1 cellular context compared by ENCODE assay signal in genomic region chr17:47733414-47734288, GRCh38.
A peak's percentile ranks its signal among the peaks of the same experiment; 100 is the strongest.
TF ChIP-seq lines count a peak whose summit lies in the region.

No MANE protein-coding gene starts in this region.

TF ChIP-seq in WTC11, 78 proteins besides CTCF, POLR2A, EP300 and RAD21 (continued from another document):
- TF ChIP-seq, protein P1, sequence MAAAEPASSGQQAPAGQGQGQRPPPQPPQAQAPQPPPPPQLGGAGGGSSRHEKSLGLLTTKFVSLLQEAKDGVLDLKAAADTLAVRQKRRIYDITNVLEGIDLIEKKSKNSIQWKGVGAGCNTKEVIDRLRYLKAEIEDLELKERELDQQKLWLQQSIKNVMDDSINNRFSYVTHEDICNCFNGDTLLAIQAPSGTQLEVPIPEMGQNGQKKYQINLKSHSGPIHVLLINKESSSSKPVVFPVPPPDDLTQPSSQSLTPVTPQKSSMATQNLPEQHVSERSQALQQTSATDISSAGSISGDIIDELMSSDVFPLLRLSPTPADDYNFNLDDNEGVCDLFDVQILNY (CRISPR knock-in tag; IDR thresholded peaks at IDR 0.05) = no peak
- TF ChIP-seq ZNF671 (CRISPR knock-in tag; IDR thresholded peaks at IDR 0.05) (no peak), TCF7 (CRISPR knock-in tag; IDR thresholded peaks at IDR 0.05; ENCODE audit: low read depth) (no peak), ETV6 (CRISPR knock-in tag; IDR thresholded peaks at IDR 0.05) (no peak), CREM (CRISPR knock-in tag; IDR thresholded peaks at IDR 0.05) (no peak), ZNF423 (CRISPR knock-in tag; IDR thresholded peaks at IDR 0.05) (peak; percentile 34; the same call in 1 of the 2 replicates), ATF3 (CRISPR knock-in tag; conservative IDR thresholded peaks at IDR 0.05) (no peak), MLX (CRISPR knock-in tag; IDR thresholded peaks at IDR 0.05) (no peak), ZNF121 (CRISPR knock-in tag; IDR thresholded peaks at IDR 0.05) (0 out of 2 replicates have a peak, but pooled peaks have one; percentile 43), MYBL2 (CRISPR knock-in tag; IDR thresholded peaks at IDR 0.05) (no peak), KAT7 (CRISPR knock-in tag; IDR thresholded peaks at IDR 0.05; ENCODE audit: borderline replicate concordance) (no peak), SMAD3 (CRISPR knock-in tag; IDR thresholded peaks at IDR 0.05; ENCODE audit: borderline replicate concordance) (no peak), EMX1 (CRISPR knock-in tag; IDR thresholded peaks at IDR 0.05) (no peak), ESRRA (CRISPR knock-in tag; IDR thresholded peaks at IDR 0.05; ENCODE audit: borderline replicate concordance) (peak; percentile 44; the same call in 1 of the 2 replicates), JAZF1 (CRISPR knock-in tag; IDR thresholded peaks at IDR 0.05) (no peak), SMAD4 (CRISPR knock-in tag; IDR thresholded peaks at IDR 0.05) (no peak), ZNF263 (CRISPR knock-in tag; IDR thresholded peaks at IDR 0.05; ENCODE audit: low read depth) (no peak), ZNF219 (CRISPR knock-in tag; IDR thresholded peaks at IDR 0.05; ENCODE audit: borderline replicate concordance) (no peak), ERG (CRISPR knock-in tag; IDR thresholded peaks at IDR 0.05) (no peak)
- TF ChIP-seq, protein P2, sequence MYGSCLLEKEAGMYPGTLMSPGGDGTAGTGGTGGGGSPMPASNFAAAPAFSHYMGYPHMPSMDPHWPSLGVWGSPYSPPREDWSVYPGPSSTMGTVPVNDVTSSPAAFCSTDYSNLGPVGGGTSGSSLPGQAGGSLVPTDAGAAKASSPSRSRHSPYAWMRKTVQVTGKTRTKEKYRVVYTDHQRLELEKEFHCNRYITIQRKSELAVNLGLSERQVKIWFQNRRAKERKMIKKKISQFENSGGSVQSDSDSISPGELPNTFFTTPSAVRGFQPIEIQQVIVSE (CRISPR knock-in tag; IDR thresholded peaks at IDR 0.05; ENCODE audit: borderline replicate concordance) = no peak
- TF ChIP-seq, protein P3, sequence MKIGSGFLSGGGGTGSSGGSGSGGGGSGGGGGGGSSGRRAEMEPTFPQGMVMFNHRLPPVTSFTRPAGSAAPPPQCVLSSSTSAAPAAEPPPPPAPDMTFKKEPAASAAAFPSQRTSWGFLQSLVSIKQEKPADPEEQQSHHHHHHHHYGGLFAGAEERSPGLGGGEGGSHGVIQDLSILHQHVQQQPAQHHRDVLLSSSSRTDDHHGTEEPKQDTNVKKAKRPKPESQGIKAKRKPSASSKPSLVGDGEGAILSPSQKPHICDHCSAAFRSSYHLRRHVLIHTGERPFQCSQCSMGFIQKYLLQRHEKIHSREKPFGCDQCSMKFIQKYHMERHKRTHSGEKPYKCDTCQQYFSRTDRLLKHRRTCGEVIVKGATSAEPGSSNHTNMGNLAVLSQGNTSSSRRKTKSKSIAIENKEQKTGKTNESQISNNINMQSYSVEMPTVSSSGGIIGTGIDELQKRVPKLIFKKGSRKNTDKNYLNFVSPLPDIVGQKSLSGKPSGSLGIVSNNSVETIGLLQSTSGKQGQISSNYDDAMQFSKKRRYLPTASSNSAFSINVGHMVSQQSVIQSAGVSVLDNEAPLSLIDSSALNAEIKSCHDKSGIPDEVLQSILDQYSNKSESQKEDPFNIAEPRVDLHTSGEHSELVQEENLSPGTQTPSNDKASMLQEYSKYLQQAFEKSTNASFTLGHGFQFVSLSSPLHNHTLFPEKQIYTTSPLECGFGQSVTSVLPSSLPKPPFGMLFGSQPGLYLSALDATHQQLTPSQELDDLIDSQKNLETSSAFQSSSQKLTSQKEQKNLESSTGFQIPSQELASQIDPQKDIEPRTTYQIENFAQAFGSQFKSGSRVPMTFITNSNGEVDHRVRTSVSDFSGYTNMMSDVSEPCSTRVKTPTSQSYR (CRISPR knock-in tag; IDR thresholded peaks at IDR 0.05) = no peak
- TF ChIP-seq, protein P4, sequence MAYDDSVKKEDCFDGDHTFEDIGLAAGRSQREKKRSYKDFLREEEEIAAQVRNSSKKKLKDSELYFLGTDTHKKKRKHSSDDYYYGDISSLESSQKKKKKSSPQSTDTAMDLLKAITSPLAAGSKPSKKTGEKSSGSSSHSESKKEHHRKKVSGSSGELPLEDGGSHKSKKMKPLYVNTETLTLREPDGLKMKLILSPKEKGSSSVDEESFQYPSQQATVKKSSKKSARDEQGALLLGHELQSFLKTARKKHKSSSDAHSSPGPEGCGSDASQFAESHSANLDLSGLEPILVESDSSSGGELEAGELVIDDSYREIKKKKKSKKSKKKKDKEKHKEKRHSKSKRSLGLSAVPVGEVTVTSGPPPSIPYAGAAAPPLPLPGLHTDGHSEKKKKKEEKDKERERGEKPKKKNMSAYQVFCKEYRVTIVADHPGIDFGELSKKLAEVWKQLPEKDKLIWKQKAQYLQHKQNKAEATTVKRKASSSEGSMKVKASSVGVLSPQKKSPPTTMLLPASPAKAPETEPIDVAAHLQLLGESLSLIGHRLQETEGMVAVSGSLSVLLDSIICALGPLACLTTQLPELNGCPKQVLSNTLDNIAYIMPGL (CRISPR knock-in tag; IDR thresholded peaks at IDR 0.05) = 0 out of 2 replicates have a peak, but pooled peaks have one; percentile 46
- TF ChIP-seq, protein P5, sequence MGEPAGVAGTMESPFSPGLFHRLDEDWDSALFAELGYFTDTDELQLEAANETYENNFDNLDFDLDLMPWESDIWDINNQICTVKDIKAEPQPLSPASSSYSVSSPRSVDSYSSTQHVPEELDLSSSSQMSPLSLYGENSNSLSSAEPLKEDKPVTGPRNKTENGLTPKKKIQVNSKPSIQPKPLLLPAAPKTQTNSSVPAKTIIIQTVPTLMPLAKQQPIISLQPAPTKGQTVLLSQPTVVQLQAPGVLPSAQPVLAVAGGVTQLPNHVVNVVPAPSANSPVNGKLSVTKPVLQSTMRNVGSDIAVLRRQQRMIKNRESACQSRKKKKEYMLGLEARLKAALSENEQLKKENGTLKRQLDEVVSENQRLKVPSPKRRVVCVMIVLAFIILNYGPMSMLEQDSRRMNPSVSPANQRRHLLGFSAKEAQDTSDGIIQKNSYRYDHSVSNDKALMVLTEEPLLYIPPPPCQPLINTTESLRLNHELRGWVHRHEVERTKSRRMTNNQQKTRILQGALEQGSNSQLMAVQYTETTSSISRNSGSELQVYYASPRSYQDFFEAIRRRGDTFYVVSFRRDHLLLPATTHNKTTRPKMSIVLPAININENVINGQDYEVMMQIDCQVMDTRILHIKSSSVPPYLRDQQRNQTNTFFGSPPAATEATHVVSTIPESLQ (CRISPR knock-in tag; IDR thresholded peaks at IDR 0.05) = no peak
